Comparison of ENCODE assay signal across 15 cellular contexts in the genomic region with DNA sequence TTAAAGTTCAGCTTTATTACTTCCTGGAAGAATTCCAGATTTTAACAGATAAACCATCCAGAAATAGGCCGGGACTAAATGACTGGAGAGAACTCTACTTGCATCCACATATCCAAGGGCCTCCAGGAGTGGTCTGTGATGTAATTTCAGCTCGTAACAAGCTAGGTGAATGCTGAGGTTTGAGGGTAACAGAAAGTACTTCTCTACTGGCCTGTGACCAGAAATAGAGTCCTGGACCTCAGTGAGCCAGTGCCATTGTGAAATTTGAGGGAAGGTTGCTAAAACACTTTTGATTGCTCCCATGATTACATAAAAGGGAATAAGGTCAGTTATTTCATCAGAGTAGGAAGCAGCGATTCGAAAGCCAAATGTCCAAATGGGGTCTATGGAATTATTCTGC.
DNase-seq lines count a peak whose midpoint lies in the region; ATAC-seq and TF ChIP-seq lines count a peak whose summit lies in the region.
"Had no signal": no experiment of that assay in that cellular context is flagged by ENCODE, and none has a peak within 500 bp of the region (broad histone marks: within the 10 kb centered on the region; RNA-seq: fewer than 3 reads in every experiment).

No MANE protein-coding gene starts in this region.

- no peak for ATAC-seq in T-helper 17 cell
- peak; percentile 81 for ATAC-seq in left lung
- no peak for ATAC-seq in HG02763 (IDR thresholded peaks at IDR 0.05; ENCODE audit: unreplicated experiment)

- H3K4me1 Mint-ChIP-seq in T-helper 17 cell = peaks cover 33% of the 10 kb centered on the region

- no peak for TF ChIP-seq POLR2A in transverse colon (IDR thresholded peaks at IDR 0.05)

- in situ Hi-C loops in transverse colon (cut with MboI; ENCODE audit: low pct_ligation_motif_present in 1 of 4, low pct_unique_long_range_greater_than_20kb in 1 of 4, low sequenced_read_pairs in 3 of 4) = no loop called here

- TF ChIP-seq CTCF in AG09309 (IDR thresholded peaks at IDR 0.05; ENCODE audit: control insufficient read depth, insufficient read depth, low read depth, low read length, missing control alignments) (no peak), left lung (IDR thresholded peaks at IDR 0.05) (no peak), transverse colon (IDR thresholded peaks at IDR 0.05) (no peak), coronary artery (IDR thresholded peaks at IDR 0.05) (no peak)

- H3K27me3 ChIP-seq in left lung (no peaks in the 10 kb centered on the region), transverse colon (no peaks in the 10 kb centered on the region)
- H3K27me3 ChIP-seq: MG63, uterus had no signal

- WGBS in transverse colon (ENCODE audit: low coverage in 1 of 2), 2 donors = 48 to 70% methylated on average over 4 of the region's 4 CpGs

- intact Hi-C loops in left lung (cut with DNase I) (no loop called here), transverse colon (cut with DNase I; ENCODE audit: low total_unique reads) (no loop called here)

- peak overlapping the region; percentile 62 for H3K27ac Mint-ChIP-seq in T-helper 17 cell

- no peak overlapping the region for H3K4me3 Mint-ChIP-seq in T-helper 17 cell

- H3K4me1 ChIP-seq in left lung (peaks cover 0 to 52% of the 10 kb centered on the region in 2 donors), transverse colon (peaks cover 0 to 4% (median 0%) of the 10 kb centered on the region in 4 donors)
- H3K4me1 ChIP-seq: Caco-2, uterus had no signal

- H3K4me3 ChIP-seq in AG09309 (ENCODE audit: control insufficient read depth, low read depth, low read length) (no peak overlapping the region), left lung (no peak overlapping the region), transverse colon (no peak overlapping the region), coronary artery (no peak overlapping the region)
- H3K4me3 ChIP-seq: MG63, uterus had no signal

- H3K36me3 ChIP-seq in left lung (no peaks in the 10 kb centered on the region), transverse colon (no peaks in the 10 kb centered on the region)
- H3K36me3 ChIP-seq: uterus had no signal

- H3K9me3 ChIP-seq in T-helper 17 cell (ENCODE audit: control insufficient read depth, low read length, poor library complexity, severe bottlenecking) (no peaks in the 10 kb centered on the region), left lung (no peaks in the 10 kb centered on the region), transverse colon (no peaks in the 10 kb centered on the region)
- H3K9me3 ChIP-seq: Caco-2, MG63, uterus had no signal

- no peak for TF ChIP-seq EP300 in transverse colon (IDR thresholded peaks at IDR 0.05; ENCODE audit: low read depth)

- DNase-seq in AG09309 (ENCODE audit: low read depth) (peak; percentile 65), H4 (ENCODE audit: low spot score) (peak; percentile 52), T-helper 17 cell (no peak), left lung (no peak), transverse colon (no peak), coronary artery (ENCODE audit: low spot score) (no peak), NCI-H748 (lab: John Stamatoyannopoulos, UW; ENCODE audit: unreplicated experiment) (no peak)
- DNase-seq: activated CD4-positive, alpha-beta T cell treated with anti-CD3 and anti-CD28 coated beads, Interleukin-2, amount 50 U/mL, for 4 hours; Caco-2; effector CD8-positive, alpha-beta T cell; MG63; NCI-H69; SW 1271; uterus had no signal

- H3K27me3 Mint-ChIP-seq in T-helper 17 cell = no peaks in the 10 kb centered on the region

- H3K27ac ChIP-seq in left lung (peak overlapping the region in 1 of 2 donors; percentile 63), transverse colon (no peak overlapping the region), coronary artery (no peak overlapping the region)
- H3K27ac ChIP-seq: uterus had no signal

- H3K36me3 Mint-ChIP-seq in T-helper 17 cell (ENCODE audit: low read depth) = peaks cover 7% of the 10 kb centered on the region

Comparison
In these comparisons a context has a peak if more than half of its experiments do, and no peak if none do; other contexts are left out.
1. DNase-seq: peak in AG09309 (single experiment) and H4 (single experiment); none in T-helper 17 cell (0 of 3), left lung (0 of 2), transverse colon (single experiment), coronary artery (single experiment) and NCI-H748 (single experiment).